In genomic region chr2:38504169-38504568, GRCh38 we compare ENCODE assay signal across 24 cellular contexts.
"Had no signal": no experiment of that assay in that cellular context is flagged by ENCODE, and none has a peak within 500 bp of the region (broad histone marks: within the 10 kb centered on the region; RNA-seq: fewer than 3 reads in every experiment).

No MANE protein-coding gene starts in this region.

- H3K4me3 ChIP-seq: breast epithelium, K562, PC-9 had no signal

- ATAC-seq: activated T-helper 17 cell treated with anti-CD3 and anti-CD28 coated beads, Interleukin-2, amount 50 U/mL, for 72 hours; K562; T-helper 17 cell had no signal

- H3K27me3 ChIP-seq: breast epithelium had no signal

- H3K4me2 ChIP-seq: PC-9 had no signal

- H3K9me3 ChIP-seq: breast epithelium had no signal

- H3K27ac Mint-ChIP-seq: activated B cell treated with CpG ODN at 0.5 μM for 24 hours; activated CD4-positive, alpha-beta T cell treated with anti-CD3 and anti-CD28 coated beads, Interleukin-2, amount 10 ng/mL, durations not matched to agents 24 days and 14 days; activated naive CD4-positive, alpha-beta T cell treated with anti-CD3 and anti-CD28 coated beads, Interleukin-2, amount 10 ng/mL, durations not matched to agents 7 days and 5 days; activated naive CD8-positive, alpha-beta T cell treated with anti-CD3 and anti-CD28 coated beads for 36 hours; activated T-helper 17 cell treated with anti-CD3 and anti-CD28 coated beads, Interleukin-2, amount 50 U/mL, for 72 hours; T-helper 17 cell had no signal

- H3K9me3 Mint-ChIP-seq: activated CD4-positive, alpha-beta T cell treated with anti-CD3 and anti-CD28 coated beads, Interleukin-2, amount 10 ng/mL, durations not matched to agents 24 days and 14 days had no signal

- DNase-seq: activated B cell treated with CpG ODN at 0.5 μM for 24 hours; activated CD4-positive, alpha-beta T cell treated with anti-CD3 and anti-CD28 coated beads for 1 hour; activated CD4-positive, alpha-beta T cell treated with anti-CD3 and anti-CD28 coated beads, Interleukin-2, amount 10 ng/mL, durations not matched to agents 24 days and 14 days; activated CD4-positive, alpha-beta T cell treated with anti-CD3 and anti-CD28 coated beads, Interleukin-2, amount 50 U/mL, for 48 hours; activated gamma-delta T cell; activated naive CD4-positive, alpha-beta T cell treated with anti-CD3 and anti-CD28 coated beads, Interleukin-2, amount 10 ng/mL, durations not matched to agents 7 days and 5 days; activated naive CD8-positive, alpha-beta T cell treated with anti-CD3 and anti-CD28 coated beads for 36 hours; activated T-cell treated with anti-CD3 and anti-CD28 coated beads, Interleukin-2, amount 50 U/mL, for 48 hours; Karpas-422; MM.1S; NCI-H1105; NCI-H1436; NCI-H1694 treated with DMSO at 0.1 percent for 48 hours; NCI-H2081; NCI-H510A treated with DMSO at 0.1 percent for 48 hours; NCI-H69; NK-92 treated with Interleukin-12 subunit alpha and Interleukin-12 subunit beta, amount 100 ng/mL, for 24 hours; PC-9; SHP77 treated with DMSO at 0.1 percent for 48 hours; T-helper 17 cell; T-helper 9 cell had no signal

- H3K27ac ChIP-seq: breast epithelium, PC-9 had no signal

- H2AFZ ChIP-seq: PC-9 had no signal

- H3K4me3 Mint-ChIP-seq: activated B cell treated with CpG ODN at 0.5 μM for 24 hours; activated CD4-positive, alpha-beta T cell treated with anti-CD3 and anti-CD28 coated beads, Interleukin-2, amount 10 ng/mL, durations not matched to agents 24 days and 14 days; activated naive CD4-positive, alpha-beta T cell treated with anti-CD3 and anti-CD28 coated beads, Interleukin-2, amount 10 ng/mL, durations not matched to agents 7 days and 5 days; activated naive CD8-positive, alpha-beta T cell treated with anti-CD3 and anti-CD28 coated beads for 36 hours; activated T-helper 17 cell treated with anti-CD3 and anti-CD28 coated beads, Interleukin-2, amount 50 U/mL, for 72 hours; T-helper 17 cell had no signal

- H3K36me3 ChIP-seq: breast epithelium had no signal

- H3K36me3 Mint-ChIP-seq: activated naive CD4-positive, alpha-beta T cell treated with anti-CD3 and anti-CD28 coated beads, Interleukin-2, amount 10 ng/mL, durations not matched to agents 7 days and 5 days; activated naive CD8-positive, alpha-beta T cell treated with anti-CD3 and anti-CD28 coated beads for 36 hours had no signal
